21 cellular contexts compared by ENCODE assay signal in the genomic region with DNA sequence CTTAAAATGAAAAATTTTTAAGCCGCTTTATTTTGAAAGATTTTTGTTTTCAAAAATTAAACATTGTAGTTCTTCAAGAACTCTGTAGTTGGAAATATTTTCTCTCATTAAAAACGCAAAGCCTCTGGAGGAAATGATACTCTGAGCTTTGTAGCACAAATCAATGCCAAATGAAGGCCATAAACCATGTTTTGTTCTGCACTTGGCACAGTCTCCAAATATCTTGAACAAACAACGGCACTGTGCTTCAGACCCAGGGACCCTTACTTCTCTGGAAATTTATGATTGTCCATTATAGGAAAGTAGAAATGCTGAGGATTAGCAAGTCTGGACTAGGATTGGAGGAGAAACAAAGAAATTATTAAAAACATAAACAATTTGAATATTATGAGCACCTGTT.
"Had no signal": no experiment of that assay in that cellular context is flagged by ENCODE, and none has a peak within 500 bp of the region (broad histone marks: within the 10 kb centered on the region; RNA-seq: fewer than 3 reads in every experiment).

No MANE protein-coding gene starts in this region.

- H3K27ac Mint-ChIP-seq: activated CD4-positive, alpha-beta T cell treated with anti-CD3 and anti-CD28 coated beads, Interleukin-2, amount 10 ng/mL, durations not matched to agents 24 days and 14 days; activated CD8-positive, alpha-beta T cell treated with anti-CD3 and anti-CD28 coated beads for 36 hours; activated naive CD4-positive, alpha-beta T cell treated with anti-CD3 and anti-CD28 coated beads for 36 hours; activated T-helper 17 cell treated with anti-CD3 and anti-CD28 coated beads, Interleukin-2, amount 50 U/mL, for 72 hours; brain; stimulated activated naive CD8-positive, alpha-beta T cell treated with anti-CD3 and anti-CD28 coated beads, Interleukin-15, Interleukin-2, amounts not matched to agents 100 ng/mL and 50 ng/mL, for 24 hours had no signal

- H3K36me3 Mint-ChIP-seq: brain had no signal

- H3K36me3 ChIP-seq: right atrium auricular region, suprapubic skin, vagina had no signal

- H3K4me3 Mint-ChIP-seq: activated CD4-positive, alpha-beta T cell treated with anti-CD3 and anti-CD28 coated beads, Interleukin-2, amount 10 ng/mL, durations not matched to agents 24 days and 14 days; activated CD8-positive, alpha-beta T cell treated with anti-CD3 and anti-CD28 coated beads for 36 hours; activated naive CD4-positive, alpha-beta T cell treated with anti-CD3 and anti-CD28 coated beads for 36 hours; activated T-helper 17 cell treated with anti-CD3 and anti-CD28 coated beads, Interleukin-2, amount 50 U/mL, for 72 hours; brain; stimulated activated naive CD8-positive, alpha-beta T cell treated with anti-CD3 and anti-CD28 coated beads, Interleukin-15, Interleukin-2, amounts not matched to agents 100 ng/mL and 50 ng/mL, for 24 hours had no signal

- H3K9me3 ChIP-seq: right atrium auricular region, suprapubic skin, vagina had no signal

- H3K4me1 ChIP-seq: right atrium auricular region, vagina had no signal

- ATAC-seq: activated CD8-positive, alpha-beta T cell treated with anti-CD3 and anti-CD28 coated beads for 36 hours; activated T-helper 17 cell treated with anti-CD3 and anti-CD28 coated beads, Interleukin-2, amount 50 U/mL, for 72 hours; left lobe of liver had no signal

- DNase-seq: activated CD4-positive, alpha-beta T cell treated with anti-CD3 and anti-CD28 coated beads, Interleukin-2, amount 10 ng/mL, durations not matched to agents 24 days and 14 days; activated CD8-positive, alpha-beta T cell treated with anti-CD3 and anti-CD28 coated beads for 36 hours; activated naive CD4-positive, alpha-beta T cell treated with anti-CD3 and anti-CD28 coated beads for 36 hours; activated T-cell treated with anti-CD3 and anti-CD28 coated beads, Interleukin-2, amount 50 U/mL, for 1 hour; dorsolateral prefrontal cortex; glutamatergic neuron; hippocampal formation; occipital lobe; stimulated activated CD4-positive, alpha-beta T cell treated with anti-CD3 and anti-CD28 coated beads, Interleukin-15, amount 100 ng/mL, for 24 hours; stimulated activated CD4-positive, alpha-beta T cell treated with anti-CD3 and anti-CD28 coated beads, Interleukin-2, amount 100 ng/mL, for 48 hours; T-helper 9 cell; trophoblast cell had no signal

- H3K9me3 Mint-ChIP-seq: activated CD4-positive, alpha-beta T cell treated with anti-CD3 and anti-CD28 coated beads, Interleukin-2, amount 10 ng/mL, durations not matched to agents 24 days and 14 days; activated naive CD4-positive, alpha-beta T cell treated with anti-CD3 and anti-CD28 coated beads for 36 hours; activated T-helper 17 cell treated with anti-CD3 and anti-CD28 coated beads, Interleukin-2, amount 50 U/mL, for 72 hours; stimulated activated naive CD8-positive, alpha-beta T cell treated with anti-CD3 and anti-CD28 coated beads, Interleukin-15, Interleukin-2, amounts not matched to agents 100 ng/mL and 50 ng/mL, for 24 hours had no signal

- H3K27ac ChIP-seq: right atrium auricular region, skin epidermis, suprapubic skin, vagina had no signal

- H3K27me3 ChIP-seq: dorsolateral prefrontal cortex, right atrium auricular region, suprapubic skin, vagina had no signal

- H3K4me3 ChIP-seq: lung, right atrium auricular region, skin epidermis, suprapubic skin, vagina had no signal

- H3K27me3 Mint-ChIP-seq: activated CD4-positive, alpha-beta T cell treated with anti-CD3 and anti-CD28 coated beads, Interleukin-2, amount 10 ng/mL, durations not matched to agents 24 days and 14 days had no signal

- H3K4me1 Mint-ChIP-seq: activated CD4-positive, alpha-beta T cell treated with anti-CD3 and anti-CD28 coated beads, Interleukin-2, amount 10 ng/mL, durations not matched to agents 24 days and 14 days; activated T-helper 17 cell treated with anti-CD3 and anti-CD28 coated beads, Interleukin-2, amount 50 U/mL, for 72 hours had no signal
